In the genomic region with DNA sequence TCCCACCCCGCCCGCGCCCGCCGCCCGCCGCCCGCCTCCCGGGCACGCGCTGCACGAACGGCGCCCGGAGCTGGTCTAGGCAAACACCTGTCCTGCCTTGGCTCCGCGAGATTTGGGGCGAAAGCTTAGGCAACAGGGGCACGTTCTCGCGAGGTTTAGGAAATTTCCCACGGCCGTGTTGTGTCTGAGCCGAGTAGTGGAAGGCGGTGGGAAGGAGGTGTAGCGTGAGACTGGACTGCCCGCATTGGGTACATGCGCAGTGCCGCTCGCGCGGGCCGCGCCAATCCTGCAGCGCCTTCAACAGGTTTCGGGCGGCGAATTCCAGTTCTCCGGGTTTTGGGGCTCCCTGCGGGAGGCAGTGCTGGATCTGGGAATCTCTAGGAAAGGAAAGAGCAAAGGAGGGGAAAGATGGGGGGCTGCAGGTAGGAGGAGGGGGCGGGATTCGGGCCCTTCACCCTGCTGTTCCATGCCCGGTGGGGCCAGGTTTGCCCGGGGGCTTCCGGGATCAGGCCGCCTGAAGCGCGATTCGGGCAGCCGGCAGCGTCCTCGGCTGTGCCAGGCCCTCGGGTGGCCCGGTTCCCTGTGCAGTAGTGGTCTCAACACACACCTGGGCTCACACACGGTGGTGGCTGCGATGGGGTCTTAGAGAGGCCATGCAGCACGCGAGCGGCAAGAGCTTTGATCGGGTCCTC, we compare ENCODE assay signal across 8 cellular contexts. TPM values are rescaled to one million over a fixed set of nuclear protein-coding genes. Genes with fewer than 3 reads are reported as not detected.
DNase-seq lines count a peak whose midpoint lies in the region; ATAC-seq and FAIRE-seq lines count a peak whose summit lies in the region.

No MANE protein-coding gene starts in this region.

- peak overlapping the region; percentile 95 for H3K4me3 ChIP-seq in BLaER1

- peaks cover 37% of the 10 kb centered on the region for H3K4me1 Mint-ChIP-seq in activated CD4-positive, alpha-beta T cell treated with anti-CD3 and anti-CD28 coated beads for 36 hours

- H3K4me1 ChIP-seq in BLaER1 = peaks cover 37% of the 10 kb centered on the region

- H3K9me3 ChIP-seq in BLaER1 = peaks cover 21% of the 10 kb centered on the region

- peak overlapping the region; percentile 99 for H3K4me3 Mint-ChIP-seq in activated CD4-positive, alpha-beta T cell treated with anti-CD3 and anti-CD28 coated beads for 36 hours

- no peaks in the 10 kb centered on the region for H3K36me3 ChIP-seq in BLaER1

- H3K9ac ChIP-seq in BLaER1 = peak overlapping the region; percentile 98

- peaks cover 21% of the 10 kb centered on the region for H3K9me3 Mint-ChIP-seq in activated CD4-positive, alpha-beta T cell treated with anti-CD3 and anti-CD28 coated beads for 36 hours (ENCODE audit: low read depth)

- no peaks in the 10 kb centered on the region for H3K27me3 Mint-ChIP-seq in activated CD4-positive, alpha-beta T cell treated with anti-CD3 and anti-CD28 coated beads for 36 hours

- POLR2A ChIA-PET in activated CD4-positive, alpha-beta T cell treated with anti-CD3 and anti-CD28 coated beads for 36 hours (lab: Charles Lee) = interaction anchor here (0.6 to 2.3 kb wide), 14 partner anchors 12 to 381 kb away, joined by 3 to 12 read pairs (median 4); no protein-coding TSS in a partner anchor

- peak overlapping the region; percentile 97 for H3K27ac Mint-ChIP-seq in activated CD4-positive, alpha-beta T cell treated with anti-CD3 and anti-CD28 coated beads for 36 hours

- peak overlapping the region; percentile 97 for H3K27ac ChIP-seq in BLaER1
- H3K27ac ChIP-seq in cingulate gyrus (ENCODE audit: low read depth, low read length) = peak overlapping the region; percentile 88

- intact Hi-C loops in activated CD4-positive, alpha-beta T cell treated with anti-CD3 and anti-CD28 coated beads for 36 hours (cut with DNase I, micrococcal nuclease) = loop anchor here (1.0 to 10.0 kb wide), 15 partner anchors 53 to 942 kb away; a partner anchor contains a TSS

- DNase-seq in GM19239 (ENCODE audit: insufficient read length, low spot score) (peak; percentile 95), NCI-H510A treated with DMSO at 0.1 percent for 48 hours (lab: John Stamatoyannopoulos, UW) (peak; percentile 93), kidney tubule cell (ENCODE audit: low spot score) (peak; percentile 100)
- peak; percentile 99 for DNase-seq in activated CD4-positive, alpha-beta T cell treated with anti-CD3 and anti-CD28 coated beads for 36 hours
- DNase-seq in stimulated activated CD4-positive, alpha-beta T cell treated with anti-CD3 and anti-CD28 coated beads, Interleukin-1b, Interleukin-23, amount 100 ng/mL, for 1 hour (ENCODE audit: low read depth in 2 of 2) = peak; percentile 90 to 94

- no peaks in the 10 kb centered on the region for H3K27me3 ChIP-seq in BLaER1

- peak; percentile 96 for FAIRE-seq in GM19239 (lab: Jason Lieb, UNC)

- peak; percentile 64 for ATAC-seq in HG03442 (IDR thresholded peaks at IDR 0.05; ENCODE audit: unreplicated experiment)
- peak; percentile 72 for ATAC-seq in activated CD4-positive, alpha-beta T cell treated with anti-CD3 and anti-CD28 coated beads for 36 hours

- peaks cover 34% of the 10 kb centered on the region for H4K20me1 ChIP-seq in BLaER1

- peaks cover 25% of the 10 kb centered on the region for H3K36me3 Mint-ChIP-seq in activated CD4-positive, alpha-beta T cell treated with anti-CD3 and anti-CD28 coated beads for 36 hours (ENCODE audit: low read depth)

- peak overlapping the region; percentile 97 for H3K4me2 ChIP-seq in BLaER1

- CTCF ChIA-PET in activated CD4-positive, alpha-beta T cell treated with anti-CD3 and anti-CD28 coated beads for 36 hours (lab: Charles Lee) = interaction anchor here (0.8 to 2.5 kb wide), 6 partner anchors 8 to 244 kb away, joined by 3 to 20 read pairs (median 4); no protein-coding TSS in a partner anchor

RNA-seq across cellular contexts. Expression of a gene that starts 1.2 kb away (rescaled TPM):
- total RNA-seq in activated CD4-positive, alpha-beta T cell treated with anti-CD3 and anti-CD28 coated beads for 36 hours = 100 to 1,000 TPM; 171 to 180 TPM

Comparison
In these comparisons a context has a peak if more than half of its experiments do, and no peak if none do; other contexts are left out.
1. Peak in every context shown above with its lines: DNase-seq, ATAC-seq, H3K4me3 ChIP-seq and H3K27ac ChIP-seq.